ENCODE assay signal across 1 cellular context in the genomic region with DNA sequence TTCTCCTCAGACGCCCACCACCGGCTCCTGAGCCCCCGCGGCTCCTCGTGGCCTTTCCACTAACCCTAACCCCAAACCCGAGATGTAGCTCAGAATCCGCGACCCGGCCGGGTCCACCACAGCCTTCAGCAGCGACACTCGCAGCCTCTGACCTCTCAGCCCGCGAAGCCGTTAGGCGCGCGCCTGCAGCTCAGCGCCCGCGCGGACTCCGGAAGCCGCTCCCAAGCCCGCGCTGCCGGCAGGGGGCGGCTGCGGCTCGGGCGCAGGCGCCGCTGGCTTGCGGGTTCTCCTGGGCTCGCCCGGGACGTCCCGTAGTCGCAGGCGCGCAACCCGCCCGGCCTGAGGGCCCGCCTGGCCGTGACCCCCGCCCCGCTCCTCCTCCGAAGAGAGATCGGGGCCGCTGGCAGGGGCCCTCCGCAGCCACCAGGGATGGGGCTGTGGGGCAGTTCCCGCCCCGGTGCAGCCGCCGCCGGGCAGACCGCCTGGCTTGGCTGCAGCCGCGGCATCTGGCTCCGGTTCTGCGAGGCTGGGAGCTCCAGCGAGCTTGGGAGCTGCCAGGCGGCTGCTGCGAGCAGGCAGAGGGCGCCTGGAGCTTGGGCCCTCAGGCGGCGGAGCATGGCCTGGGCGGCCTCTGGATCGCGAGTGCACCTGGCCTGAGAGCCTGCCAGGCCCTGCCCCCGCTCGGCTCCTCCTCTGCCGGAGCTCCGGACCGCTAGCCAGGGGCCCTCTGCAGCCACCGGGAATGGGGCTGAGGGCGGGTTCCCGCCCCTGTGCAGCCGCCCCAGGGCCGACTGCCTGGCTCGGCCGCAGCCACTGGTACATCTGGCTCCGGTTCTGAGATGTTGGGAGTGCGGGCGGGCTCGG.
TF ChIP-seq lines count a peak whose summit lies in the region.

No MANE protein-coding gene starts in this region.

TF ChIP-seq in HEK293, 187 proteins besides CTCF, POLR2A, EP300 and RAD21 (continued from another document):
- TF ChIP-seq EGR2 (tag by site-specific recombination; IDR thresholded peaks at IDR 0.05; ENCODE audit: low read depth) (peak; percentile 37; the same call in 1 of the 2 replicates), ZSCAN16 (tag by site-specific recombination; IDR thresholded peaks at IDR 0.05) (no peak), ZXDB (tag by site-specific recombination; IDR thresholded peaks at IDR 0.05) (peak; percentile 44; the same call in 1 of the 2 replicates), ZNF660 (tag by site-specific recombination; IDR thresholded peaks at IDR 0.05) (0 out of 2 replicates have a peak, but pooled peaks have one; percentile 60), ZNF324 (tag by site-specific recombination; IDR thresholded peaks at IDR 0.05) (0 out of 2 replicates have a peak, but pooled peaks have one; percentile 27), ZBTB17 (tag by site-specific recombination; IDR thresholded peaks at IDR 0.05) (peak; percentile 48; the same call in 1 of the 2 replicates), ZBTB8A (tag by site-specific recombination; IDR thresholded peaks at IDR 0.05) (peak; percentile 99), ZNF654 (tag by site-specific recombination; IDR thresholded peaks at IDR 0.05; ENCODE audit: low read depth) (no peak), ZNF629 (tag by site-specific recombination; IDR thresholded peaks at IDR 0.05) (0 out of 2 replicates have a peak, but pooled peaks have one; percentile 47), ZNF626 (tag by site-specific recombination; IDR thresholded peaks at IDR 0.05) (no peak), ZNF2 (tag by site-specific recombination; IDR thresholded peaks at IDR 0.05) (peak; percentile 44; the same call in 1 of the 2 replicates), ZFP69B (tag by site-specific recombination; IDR thresholded peaks at IDR 0.05) (peak; percentile 87; the same call in 1 of the 2 replicates), ZNF169 (tag by site-specific recombination; IDR thresholded peaks at IDR 0.05) (no peak), KLF10 (tag by site-specific recombination; IDR thresholded peaks at IDR 0.05) (peak; percentile 38; the same call in 1 of the 2 replicates), ZNF585B (tag by site-specific recombination; IDR thresholded peaks at IDR 0.05) (no peak), ZFHX2 (tag by site-specific recombination; conservative IDR thresholded peaks at IDR 0.05) (peak; percentile 61; the same call in 1 of the 2 replicates), IKZF3 (tag by site-specific recombination; IDR thresholded peaks at IDR 0.05) (peak; percentile 69), ZNF561 (tag by site-specific recombination; IDR thresholded peaks at IDR 0.05; ENCODE audit: borderline replicate concordance) (0 out of 2 replicates have a peak, but pooled peaks have one; percentile 20), ZNF223 (tag by site-specific recombination; IDR thresholded peaks at IDR 0.05) (0 out of 2 replicates have a peak, but pooled peaks have one; percentile 13), SP7 (tag by site-specific recombination; IDR thresholded peaks at IDR 0.05) (peak; percentile 39; the same call in 1 of the 2 replicates), SP2 (tag by site-specific recombination; IDR thresholded peaks at IDR 0.05) (peak; percentile 20; the same call in 1 of the 2 replicates), ZNF335 (tag by site-specific recombination; conservative IDR thresholded peaks at IDR 0.05) (peak; percentile 65), ZNF76 (tag by site-specific recombination; IDR thresholded peaks at IDR 0.05; ENCODE audit: borderline replicate concordance, low read depth) (peak; percentile 50; the same call in 1 of the 2 replicates), ZSCAN30 (tag by site-specific recombination; IDR thresholded peaks at IDR 0.05) (peak; percentile 54; the same call in 1 of the 2 replicates), ZFP37 (tag by site-specific recombination; IDR thresholded peaks at IDR 0.05) (0 out of 2 replicates have a peak, but pooled peaks have one; percentile 15), ZEB2 (tag by site-specific recombination; IDR thresholded peaks at IDR 0.05) (peak; percentile 15; the same call in 1 of the 2 replicates), ZNF623 (tag by site-specific recombination; IDR thresholded peaks at IDR 0.05) (no peak)
- TF ChIP-seq, protein P1, sequence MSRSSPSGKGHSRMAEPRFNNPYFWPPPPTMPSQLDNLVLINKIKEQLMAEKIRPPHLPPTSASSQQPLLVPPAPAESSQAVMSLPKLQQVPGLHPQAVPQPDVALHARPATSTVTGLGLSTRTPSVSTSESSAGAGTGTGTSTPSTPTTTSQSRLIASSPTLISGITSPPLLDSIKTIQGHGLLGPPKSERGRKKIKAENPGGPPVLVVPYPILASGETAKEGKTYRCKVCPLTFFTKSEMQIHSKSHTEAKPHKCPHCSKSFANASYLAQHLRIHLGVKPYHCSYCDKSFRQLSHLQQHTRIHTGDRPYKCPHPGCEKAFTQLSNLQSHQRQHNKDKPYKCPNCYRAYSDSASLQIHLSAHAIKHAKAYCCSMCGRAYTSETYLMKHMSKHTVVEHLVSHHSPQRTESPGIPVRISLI (tag by site-specific recombination; IDR thresholded peaks at IDR 0.05), result no peak
- TF ChIP-seq, protein P2, sequence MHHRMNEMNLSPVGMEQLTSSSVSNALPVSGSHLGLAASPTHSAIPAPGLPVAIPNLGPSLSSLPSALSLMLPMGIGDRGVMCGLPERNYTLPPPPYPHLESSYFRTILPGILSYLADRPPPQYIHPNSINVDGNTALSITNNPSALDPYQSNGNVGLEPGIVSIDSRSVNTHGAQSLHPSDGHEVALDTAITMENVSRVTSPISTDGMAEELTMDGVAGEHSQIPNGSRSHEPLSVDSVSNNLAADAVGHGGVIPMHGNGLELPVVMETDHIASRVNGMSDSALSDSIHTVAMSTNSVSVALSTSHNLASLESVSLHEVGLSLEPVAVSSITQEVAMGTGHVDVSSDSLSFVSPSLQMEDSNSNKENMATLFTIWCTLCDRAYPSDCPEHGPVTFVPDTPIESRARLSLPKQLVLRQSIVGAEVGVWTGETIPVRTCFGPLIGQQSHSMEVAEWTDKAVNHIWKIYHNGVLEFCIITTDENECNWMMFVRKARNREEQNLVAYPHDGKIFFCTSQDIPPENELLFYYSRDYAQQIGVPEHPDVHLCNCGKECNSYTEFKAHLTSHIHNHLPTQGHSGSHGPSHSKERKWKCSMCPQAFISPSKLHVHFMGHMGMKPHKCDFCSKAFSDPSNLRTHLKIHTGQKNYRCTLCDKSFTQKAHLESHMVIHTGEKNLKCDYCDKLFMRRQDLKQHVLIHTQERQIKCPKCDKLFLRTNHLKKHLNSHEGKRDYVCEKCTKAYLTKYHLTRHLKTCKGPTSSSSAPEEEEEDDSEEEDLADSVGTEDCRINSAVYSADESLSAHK (tag by site-specific recombination; IDR thresholded peaks at IDR 0.05), result no peak
- TF ChIP-seq, protein P3, sequence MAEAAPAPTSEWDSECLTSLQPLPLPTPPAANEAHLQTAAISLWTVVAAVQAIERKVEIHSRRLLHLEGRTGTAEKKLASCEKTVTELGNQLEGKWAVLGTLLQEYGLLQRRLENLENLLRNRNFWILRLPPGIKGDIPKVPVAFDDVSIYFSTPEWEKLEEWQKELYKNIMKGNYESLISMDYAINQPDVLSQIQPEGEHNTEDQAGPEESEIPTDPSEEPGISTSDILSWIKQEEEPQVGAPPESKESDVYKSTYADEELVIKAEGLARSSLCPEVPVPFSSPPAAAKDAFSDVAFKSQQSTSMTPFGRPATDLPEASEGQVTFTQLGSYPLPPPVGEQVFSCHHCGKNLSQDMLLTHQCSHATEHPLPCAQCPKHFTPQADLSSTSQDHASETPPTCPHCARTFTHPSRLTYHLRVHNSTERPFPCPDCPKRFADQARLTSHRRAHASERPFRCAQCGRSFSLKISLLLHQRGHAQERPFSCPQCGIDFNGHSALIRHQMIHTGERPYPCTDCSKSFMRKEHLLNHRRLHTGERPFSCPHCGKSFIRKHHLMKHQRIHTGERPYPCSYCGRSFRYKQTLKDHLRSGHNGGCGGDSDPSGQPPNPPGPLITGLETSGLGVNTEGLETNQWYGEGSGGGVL (tag by site-specific recombination; IDR thresholded peaks at IDR 0.05), result no peak
- TF ChIP-seq, protein P4, sequence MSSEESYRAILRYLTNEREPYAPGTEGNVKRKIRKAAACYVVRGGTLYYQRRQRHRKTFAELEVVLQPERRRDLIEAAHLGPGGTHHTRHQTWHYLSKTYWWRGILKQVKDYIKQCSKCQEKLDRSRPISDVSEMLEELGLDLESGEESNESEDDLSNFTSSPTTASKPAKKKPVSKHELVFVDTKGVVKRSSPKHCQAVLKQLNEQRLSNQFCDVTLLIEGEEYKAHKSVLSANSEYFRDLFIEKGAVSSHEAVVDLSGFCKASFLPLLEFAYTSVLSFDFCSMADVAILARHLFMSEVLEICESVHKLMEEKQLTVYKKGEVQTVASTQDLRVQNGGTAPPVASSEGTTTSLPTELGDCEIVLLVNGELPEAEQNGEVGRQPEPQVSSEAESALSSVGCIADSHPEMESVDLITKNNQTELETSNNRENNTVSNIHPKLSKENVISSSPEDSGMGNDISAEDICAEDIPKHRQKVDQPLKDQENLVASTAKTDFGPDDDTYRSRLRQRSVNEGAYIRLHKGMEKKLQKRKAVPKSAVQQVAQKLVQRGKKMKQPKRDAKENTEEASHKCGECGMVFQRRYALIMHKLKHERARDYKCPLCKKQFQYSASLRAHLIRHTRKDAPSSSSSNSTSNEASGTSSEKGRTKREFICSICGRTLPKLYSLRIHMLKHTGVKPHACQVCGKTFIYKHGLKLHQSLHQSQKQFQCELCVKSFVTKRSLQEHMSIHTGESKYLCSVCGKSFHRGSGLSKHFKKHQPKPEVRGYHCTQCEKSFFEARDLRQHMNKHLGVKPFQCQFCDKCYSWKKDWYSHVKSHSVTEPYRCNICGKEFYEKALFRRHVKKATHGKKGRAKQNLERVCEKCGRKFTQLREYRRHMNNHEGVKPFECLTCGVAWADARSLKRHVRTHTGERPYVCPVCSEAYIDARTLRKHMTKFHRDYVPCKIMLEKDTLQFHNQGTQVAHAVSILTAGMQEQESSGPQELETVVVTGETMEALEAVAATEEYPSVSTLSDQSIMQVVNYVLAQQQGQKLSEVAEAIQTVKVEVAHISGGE (tag by site-specific recombination; conservative IDR thresholded peaks at IDR 0.05; ENCODE audit: low read depth), result 0 out of 2 replicates have a peak, but pooled peaks have one; percentile 8
- TF ChIP-seq, protein P5, sequence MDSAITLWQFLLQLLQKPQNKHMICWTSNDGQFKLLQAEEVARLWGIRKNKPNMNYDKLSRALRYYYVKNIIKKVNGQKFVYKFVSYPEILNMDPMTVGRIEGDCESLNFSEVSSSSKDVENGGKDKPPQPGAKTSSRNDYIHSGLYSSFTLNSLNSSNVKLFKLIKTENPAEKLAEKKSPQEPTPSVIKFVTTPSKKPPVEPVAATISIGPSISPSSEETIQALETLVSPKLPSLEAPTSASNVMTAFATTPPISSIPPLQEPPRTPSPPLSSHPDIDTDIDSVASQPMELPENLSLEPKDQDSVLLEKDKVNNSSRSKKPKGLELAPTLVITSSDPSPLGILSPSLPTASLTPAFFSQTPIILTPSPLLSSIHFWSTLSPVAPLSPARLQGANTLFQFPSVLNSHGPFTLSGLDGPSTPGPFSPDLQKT (IDR thresholded peaks at IDR 0.05; ENCODE audit: borderline replicate concordance, low read depth, low read length), result no peak
- TF ChIP-seq, protein P6, sequence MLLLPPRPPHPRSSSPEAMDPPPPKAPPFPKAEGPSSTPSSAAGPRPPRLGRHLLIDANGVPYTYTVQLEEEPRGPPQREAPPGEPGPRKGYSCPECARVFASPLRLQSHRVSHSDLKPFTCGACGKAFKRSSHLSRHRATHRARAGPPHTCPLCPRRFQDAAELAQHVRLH (tag by site-specific recombination; IDR thresholded peaks at IDR 0.05), result no peak
